26 cellular contexts compared by ENCODE assay signal in genomic region chr5:96745025-96745424, GRCh38.
DNase-seq lines count a peak whose midpoint lies in the region; ATAC-seq and TF ChIP-seq lines count a peak whose summit lies in the region.
"Had no signal": no experiment of that assay in that cellular context is flagged by ENCODE, and none has a peak within 500 bp of the region (broad histone marks: within the 10 kb centered on the region; RNA-seq: fewer than 3 reads in every experiment).

No MANE protein-coding gene starts in this region.

- H3K4me1 ChIP-seq in heart left ventricle (peaks cover 0 to 77% (median 50%) of the 10 kb centered on the region in 12 donors), right cardiac atrium (ENCODE audit: control insufficient read depth, insufficient read depth, low read length) (peaks cover 6% of the 10 kb centered on the region), hepatocyte (ENCODE audit: insufficient read depth) (peaks cover 16% of the 10 kb centered on the region)
- H3K4me1 ChIP-seq: HAP-1, parathyroid adenoma had no signal

- H3K36me3 ChIP-seq in heart left ventricle (peaks cover 0 to 100% (median 100%) of the 10 kb centered on the region in 9 donors), hepatocyte (replicated peaks; ENCODE audit: insufficient read depth, low read depth) (peaks cover 3% of the 10 kb centered on the region)

- no peak for TF ChIP-seq CTCF in heart left ventricle (IDR thresholded peaks at IDR 0.05)
- TF ChIP-seq CTCF in HFFc6 (IDR thresholded peaks at IDR 0.05): no peak
- no peak for TF ChIP-seq CTCF in hepatocyte (IDR thresholded peaks at IDR 0.05; ENCODE audit: poor library complexity)

- WGBS in heart left ventricle, 4 donors: 68 to 89% (median 82%) methylated on average over 5 of the region's 5 CpGs
- WGBS in right cardiac atrium: 90% methylated on average over 5 of the region's 5 CpGs
- 62% methylated on average over 5 of the region's 5 CpGs for WGBS in hepatocyte (ENCODE audit: low lambda C conversion rate, missing lambda C conversion rate)

- H3K9me2 ChIP-seq in hepatocyte (replicated peaks; ENCODE audit: insufficient read depth): no peaks in the 10 kb centered on the region

- H3K9me3 ChIP-seq in heart left ventricle (no peaks in the 10 kb centered on the region), right cardiac atrium (ENCODE audit: control insufficient read depth, low read length) (no peaks in the 10 kb centered on the region), hepatocyte (ENCODE audit: low read depth) (no peaks in the 10 kb centered on the region)
- H3K9me3 ChIP-seq: adrenal gland, HAP-1, spleen, tibial nerve had no signal

- H3K27ac Mint-ChIP-seq in HFFc6: peak overlapping the region; percentile 36
- H3K27ac Mint-ChIP-seq in stimulated activated effector memory CD8-positive, alpha-beta T cell treated with anti-CD3 and anti-CD28 coated beads, Interleukin-12 subunit alpha, Interleukin-12 subunit beta, amount 100 ng/mL, for 72 hours: peak overlapping the region; percentile 89
- peak overlapping the region in 4 of 10 donors; percentile 11 to 73 (median 34) for H3K27ac Mint-ChIP-seq in naive thymus-derived CD8-positive, alpha-beta T cell
- H3K27ac Mint-ChIP-seq: activated CD8-positive, alpha-beta memory T cell treated with anti-CD3 and anti-CD28 coated beads, Interleukin-2, amount 10 ng/mL, durations not matched to agents 7 days and 5 days; memory B cell had no signal

- no peaks in the 10 kb centered on the region for H3K27me3 ChIP-seq in heart left ventricle
- no peaks in the 10 kb centered on the region for H3K27me3 ChIP-seq in right cardiac atrium (ENCODE audit: control insufficient read depth, insufficient read depth)
- no peaks in the 10 kb centered on the region for H3K27me3 ChIP-seq in hepatocyte
- H3K27me3 ChIP-seq: adrenal gland, spleen, tibial nerve had no signal

- H4K20me1 ChIP-seq in hepatocyte (ENCODE audit: insufficient read depth, poor library complexity, severe bottlenecking): no peaks in the 10 kb centered on the region

- no peak overlapping the region for H3K4me2 ChIP-seq in hepatocyte
- H3K4me2 ChIP-seq: PC-9 had no signal

- DNase-seq in heart left ventricle (no peak), right cardiac atrium (no peak), HFFc6 (no peak), hepatocyte (ENCODE audit: low spot score) (no peak), NCI-H1092 treated with DMSO at 0.1 percent for 48 hours (lab: John Stamatoyannopoulos, UW) (no peak)
- DNase-seq in stimulated activated effector memory CD8-positive, alpha-beta T cell treated with anti-CD3 and anti-CD28 coated beads, Interleukin-12 subunit alpha, Interleukin-12 subunit beta, amount 100 ng/mL, for 72 hours (ENCODE audit: low spot score in 2 of 2): no peak
- DNase-seq in NK-92 treated with Interleukin-12 subunit alpha and Interleukin-12 subunit beta, amount 100 ng/mL, for 24 hours (lab: John Stamatoyannopoulos, UW): no peak
- no peak for DNase-seq in naive thymus-derived CD8-positive, alpha-beta T cell
- DNase-seq: activated CD8-positive, alpha-beta memory T cell treated with anti-CD3 and anti-CD28 coated beads, Interleukin-2, amount 10 ng/mL, durations not matched to agents 7 days and 5 days; activated naive CD4-positive, alpha-beta T cell treated with Interleukin-2 at 50 U/mL for 16 hours; activated T-cell treated with anti-CD3 and anti-CD28 coated beads, Interleukin-2, amount 50 U/mL, for 72 hours; adrenal gland; foreskin melanocyte; hypothalamus; Kasumi-1; left colon; NCI-H226; NCI-H526 treated with DMSO at 0.1 percent for 48 hours; PC-9; SHP77; spleen; stimulated activated CD4-positive, alpha-beta T cell treated with anti-CD3 and anti-CD28 coated beads, Interleukin-2, amount 100 ng/mL, for 24 hours had no signal

- H3K36me3 Mint-ChIP-seq in HFFc6 (ENCODE audit: low read depth): peaks cover 59% of the 10 kb centered on the region
- H3K36me3 Mint-ChIP-seq in stimulated activated effector memory CD8-positive, alpha-beta T cell treated with anti-CD3 and anti-CD28 coated beads, Interleukin-12 subunit alpha, Interleukin-12 subunit beta, amount 100 ng/mL, for 72 hours: peaks cover 96% of the 10 kb centered on the region
- peaks cover 0 to 93% (median 18%) of the 10 kb centered on the region in 3 donors for H3K36me3 Mint-ChIP-seq in naive thymus-derived CD8-positive, alpha-beta T cell

- intact Hi-C loops in heart left ventricle (cut with DNase I): loop anchor here in 2 of 10 donors (5.0 to 10.0 kb wide), 2 partner anchors 43 to 130 kb away; no protein-coding TSS in a partner anchor
- intact Hi-C loops in right cardiac atrium (cut with DNase I): loop anchor here in 2 of 4 donors (10.0 kb wide), 1 partner anchor 130 kb away; no protein-coding TSS in a partner anchor

- POLR2A ChIA-PET in naive thymus-derived CD8-positive, alpha-beta T cell (lab: Charles Lee): interaction anchor here (1.2 kb wide), 1 partner anchor 83 kb away, joined by 4 read pairs; the partner anchor contains the start of gene CAST

- no peaks in the 10 kb centered on the region; the same call in 1 of the 2 replicates for H3K27me3 Mint-ChIP-seq in HFFc6 (ENCODE audit: insufficient read depth)
- no peaks in the 10 kb centered on the region for H3K27me3 Mint-ChIP-seq in naive thymus-derived CD8-positive, alpha-beta T cell
- H3K27me3 Mint-ChIP-seq: activated CD8-positive, alpha-beta memory T cell treated with anti-CD3 and anti-CD28 coated beads, Interleukin-2, amount 10 ng/mL, durations not matched to agents 7 days and 5 days; memory B cell had no signal

- H3K4me1 Mint-ChIP-seq in HFFc6 (ENCODE audit: low read depth): peaks cover 34% of the 10 kb centered on the region
- peaks cover 12% of the 10 kb centered on the region for H3K4me1 Mint-ChIP-seq in stimulated activated effector memory CD8-positive, alpha-beta T cell treated with anti-CD3 and anti-CD28 coated beads, Interleukin-12 subunit alpha, Interleukin-12 subunit beta, amount 100 ng/mL, for 72 hours
- H3K4me1 Mint-ChIP-seq in naive thymus-derived CD8-positive, alpha-beta T cell: peaks cover 0 to 8% (median 0%) of the 10 kb centered on the region in 4 donors
- H3K4me1 Mint-ChIP-seq: memory B cell had no signal

- H3K27ac ChIP-seq in heart left ventricle (peak overlapping the region in 11 of 12 donors; percentile 23 to 88 (median 73)), right cardiac atrium (ENCODE audit: low read length) (no peak overlapping the region), hepatocyte (peak overlapping the region; percentile 51)
- H3K27ac ChIP-seq: adrenal gland, parathyroid adenoma, PC-9 had no signal

- H2AFZ ChIP-seq in hepatocyte: no peak overlapping the region
- H2AFZ ChIP-seq: parathyroid adenoma, PC-9 had no signal

- H3K9me3 Mint-ChIP-seq in HFFc6: no peaks in the 10 kb centered on the region
- no peaks in the 10 kb centered on the region for H3K9me3 Mint-ChIP-seq in stimulated activated effector memory CD8-positive, alpha-beta T cell treated with anti-CD3 and anti-CD28 coated beads, Interleukin-12 subunit alpha, Interleukin-12 subunit beta, amount 100 ng/mL, for 72 hours
- no peaks in the 10 kb centered on the region for H3K9me3 Mint-ChIP-seq in naive thymus-derived CD8-positive, alpha-beta T cell
- H3K9me3 Mint-ChIP-seq: activated T-cell treated with anti-CD3 and anti-CD28 coated beads, Interleukin-2, amount 50 U/mL, for 72 hours; memory B cell had no signal

- H3K79me2 ChIP-seq in hepatocyte: no peaks in the 10 kb centered on the region
- H3K79me2 ChIP-seq: parathyroid adenoma had no signal

- H3K4me3 Mint-ChIP-seq in HFFc6: no peak overlapping the region
- H3K4me3 Mint-ChIP-seq in stimulated activated effector memory CD8-positive, alpha-beta T cell treated with anti-CD3 and anti-CD28 coated beads, Interleukin-12 subunit alpha, Interleukin-12 subunit beta, amount 100 ng/mL, for 72 hours: no peak overlapping the region
- no peak overlapping the region for H3K4me3 Mint-ChIP-seq in naive thymus-derived CD8-positive, alpha-beta T cell
- H3K4me3 Mint-ChIP-seq: activated CD8-positive, alpha-beta memory T cell treated with anti-CD3 and anti-CD28 coated beads, Interleukin-2, amount 10 ng/mL, durations not matched to agents 7 days and 5 days; activated T-cell treated with anti-CD3 and anti-CD28 coated beads, Interleukin-2, amount 50 U/mL, for 72 hours; memory B cell had no signal

- TF ChIP-seq POLR2A in heart left ventricle (IDR thresholded peaks at IDR 0.05): no peak

- ATAC-seq in heart left ventricle: no peak
- ATAC-seq in right cardiac atrium: no peak
- no peak for ATAC-seq in stimulated activated effector memory CD8-positive, alpha-beta T cell treated with anti-CD3 and anti-CD28 coated beads, Interleukin-12 subunit alpha, Interleukin-12 subunit beta, amount 100 ng/mL, for 72 hours
- ATAC-seq in naive thymus-derived CD8-positive, alpha-beta T cell: no peak
- ATAC-seq: activated CD8-positive, alpha-beta memory T cell treated with anti-CD3 and anti-CD28 coated beads, Interleukin-2, amount 10 ng/mL, durations not matched to agents 7 days and 5 days had no signal

- H3K4me3 ChIP-seq in heart left ventricle: no peak overlapping the region
- H3K4me3 ChIP-seq in right cardiac atrium (ENCODE audit: low read length): no peak overlapping the region
- H3K4me3 ChIP-seq in hepatocyte: no peak overlapping the region
- H3K4me3 ChIP-seq: adrenal gland, HAP-1, PC-9, spleen, tibial nerve had no signal
